ENCODE assay signal across 17 cellular contexts in the genomic region with DNA sequence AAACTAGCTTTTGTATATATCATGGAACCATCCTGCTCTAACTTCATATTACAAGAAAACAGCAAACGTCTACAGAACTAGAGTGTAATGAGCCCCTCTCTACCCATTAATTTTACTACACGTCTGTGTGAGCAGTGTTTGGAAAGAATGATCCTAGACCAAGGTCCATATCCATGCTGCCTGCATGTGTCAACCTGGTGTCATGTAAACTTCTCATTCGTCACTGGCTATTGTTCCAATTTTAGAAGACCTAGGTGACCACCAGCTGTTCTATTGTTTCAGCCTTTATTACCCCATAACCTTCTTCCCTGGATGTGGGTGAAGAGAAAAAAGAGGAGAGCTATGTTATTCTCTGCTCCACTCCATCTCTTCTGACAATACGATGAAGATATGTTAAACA.
DNase-seq lines count a peak whose midpoint lies in the region; ATAC-seq, FAIRE-seq and TF ChIP-seq lines count a peak whose summit lies in the region.
"Had no signal": no experiment of that assay in that cellular context is flagged by ENCODE, and none has a peak within 500 bp of the region (broad histone marks: within the 10 kb centered on the region; RNA-seq: fewer than 3 reads in every experiment).

No MANE protein-coding gene starts in this region.

- H3K36me3 Mint-ChIP-seq in activated naive CD8-positive, alpha-beta T cell treated with anti-CD3 and anti-CD28 coated beads, Interleukin-2, amount 10 ng/mL, durations not matched to agents 7 days and 5 days, result peaks cover 29% of the 10 kb centered on the region
- H3K36me3 Mint-ChIP-seq in activated naive CD8-positive, alpha-beta T cell treated with anti-CD3 and anti-CD28 coated beads, Interleukin-2, amount 50 U/mL, for 24 hours (ENCODE audit: low read depth), result peaks cover 40% of the 10 kb centered on the region
- no peaks in the 10 kb centered on the region; the same call in 2 of the 3 replicates for H3K36me3 Mint-ChIP-seq in GM23338 (ENCODE audit: low read depth)

- peak overlapping the region; percentile 58 for H3K27ac Mint-ChIP-seq in activated naive CD8-positive, alpha-beta T cell treated with anti-CD3 and anti-CD28 coated beads, Interleukin-2, amount 10 ng/mL, durations not matched to agents 7 days and 5 days
- no peak overlapping the region for H3K27ac Mint-ChIP-seq in activated naive CD8-positive, alpha-beta T cell treated with anti-CD3 and anti-CD28 coated beads, Interleukin-2, amount 50 U/mL, for 24 hours
- H3K27ac Mint-ChIP-seq in GM23338, result no peak overlapping the region

- no peak overlapping the region for H3K4me2 ChIP-seq in GM23338
- H3K4me2 ChIP-seq: BLaER1 treated with 17β-estradiol and CSF1 and Interleukin-3, amounts not matched to agents 10 nM and 100 nM had no signal

- no peaks in the 10 kb centered on the region for H3F3A ChIP-seq in GM23338 (replicated peaks; ENCODE audit: low read depth)

- POLR2A ChIA-PET in activated naive CD8-positive, alpha-beta T cell treated with anti-CD3 and anti-CD28 coated beads, Interleukin-2, amount 10 ng/mL, durations not matched to agents 7 days and 5 days (lab: Charles Lee), result interaction anchor here (0.9 to 7.4 kb wide), 5 partner anchors 7 to 77 kb away, joined by 3 to 99 read pairs (median 8); a partner anchor contains a TSS

- no peak overlapping the region for H3K4me3 Mint-ChIP-seq in activated naive CD8-positive, alpha-beta T cell treated with anti-CD3 and anti-CD28 coated beads, Interleukin-2, amount 10 ng/mL, durations not matched to agents 7 days and 5 days
- no peak overlapping the region for H3K4me3 Mint-ChIP-seq in activated naive CD8-positive, alpha-beta T cell treated with anti-CD3 and anti-CD28 coated beads, Interleukin-2, amount 50 U/mL, for 24 hours
- H3K4me3 Mint-ChIP-seq in GM23338, result no peak overlapping the region

- no peak overlapping the region for H3K4me3 ChIP-seq in subcutaneous abdominal adipose tissue (ENCODE audit: low read depth in 1 of 5, low read length in 5 of 5)
- no peak overlapping the region for H3K4me3 ChIP-seq in GM23338
- H3K4me3 ChIP-seq: BLaER1 treated with 17β-estradiol and CSF1 and Interleukin-3, amounts not matched to agents 10 nM and 100 nM; MG63; SJSA1 had no signal

- no peak overlapping the region for H3K9ac ChIP-seq in subcutaneous abdominal adipose tissue (ENCODE audit: low read length in 5 of 5)
- H3K9ac ChIP-seq: BLaER1 treated with 17β-estradiol and CSF1 and Interleukin-3, amounts not matched to agents 10 nM and 100 nM had no signal

- H3K27me3 ChIP-seq in subcutaneous abdominal adipose tissue (ENCODE audit: control insufficient read depth in 5 of 5, insufficient read depth in 4 of 5, low read length in 5 of 5) (no peaks in the 10 kb centered on the region), GM23338 (ENCODE audit: insufficient read depth) (no peaks in the 10 kb centered on the region)
- H3K27me3 ChIP-seq: BLaER1 treated with 17β-estradiol and CSF1 and Interleukin-3, amounts not matched to agents 10 nM and 100 nM; MG63; SJSA1 had no signal

- no peaks in the 10 kb centered on the region for H3K27me3 Mint-ChIP-seq in activated naive CD8-positive, alpha-beta T cell treated with anti-CD3 and anti-CD28 coated beads, Interleukin-2, amount 10 ng/mL, durations not matched to agents 7 days and 5 days
- no peaks in the 10 kb centered on the region for H3K27me3 Mint-ChIP-seq in activated naive CD8-positive, alpha-beta T cell treated with anti-CD3 and anti-CD28 coated beads, Interleukin-2, amount 50 U/mL, for 24 hours
- H3K27me3 Mint-ChIP-seq in GM23338 (ENCODE audit: insufficient read depth, low read depth, poor library complexity), result peaks cover 3% of the 10 kb centered on the region

- H3K36me3 ChIP-seq in subcutaneous abdominal adipose tissue (ENCODE audit: control insufficient read depth in 5 of 5, insufficient read depth in 5 of 5, low read length in 5 of 5) (no peaks in the 10 kb centered on the region), GM23338 (ENCODE audit: insufficient read depth) (no peaks in the 10 kb centered on the region)
- H3K36me3 ChIP-seq: MG63, SJSA1 had no signal

- peaks cover 55% of the 10 kb centered on the region for H3K4me1 Mint-ChIP-seq in activated naive CD8-positive, alpha-beta T cell treated with anti-CD3 and anti-CD28 coated beads, Interleukin-2, amount 10 ng/mL, durations not matched to agents 7 days and 5 days
- H3K4me1 Mint-ChIP-seq in activated naive CD8-positive, alpha-beta T cell treated with anti-CD3 and anti-CD28 coated beads, Interleukin-2, amount 50 U/mL, for 24 hours, result peaks cover 46% of the 10 kb centered on the region
- peaks cover 14% of the 10 kb centered on the region; the same call in 2 of the 3 replicates for H3K4me1 Mint-ChIP-seq in GM23338

- H3K79me2 ChIP-seq in GM23338 (replicated peaks; ENCODE audit: insufficient read depth), result no peaks in the 10 kb centered on the region

- no peaks in the 10 kb centered on the region for H3K9me3 Mint-ChIP-seq in activated naive CD8-positive, alpha-beta T cell treated with anti-CD3 and anti-CD28 coated beads, Interleukin-2, amount 10 ng/mL, durations not matched to agents 7 days and 5 days
- no peaks in the 10 kb centered on the region for H3K9me3 Mint-ChIP-seq in activated naive CD8-positive, alpha-beta T cell treated with anti-CD3 and anti-CD28 coated beads, Interleukin-2, amount 50 U/mL, for 24 hours
- no peaks in the 10 kb centered on the region for H3K9me3 Mint-ChIP-seq in GM23338

- no peak for TF ChIP-seq CTCF in GM23338 (conservative IDR thresholded peaks at IDR 0.05; ENCODE audit: low read depth in 2 of 2)

- no peak for TF ChIP-seq POLR2A in GM18505 (IDR thresholded peaks at IDR 0.05; ENCODE audit: borderline replicate concordance, extremely low read depth, insufficient read depth, insufficient read length)

- no peak overlapping the region for H2AFZ ChIP-seq in GM23338

- DNase-seq in activated naive CD8-positive, alpha-beta T cell treated with anti-CD3 and anti-CD28 coated beads, Interleukin-2, amount 10 ng/mL, durations not matched to agents 7 days and 5 days, result no peak
- no peak for DNase-seq in activated naive CD8-positive, alpha-beta T cell treated with anti-CD3 and anti-CD28 coated beads, Interleukin-2, amount 50 U/mL, for 24 hours
- no peak for DNase-seq in left lobe of liver (ENCODE audit: low spot score)
- no peak for DNase-seq in GM23338 (ENCODE audit: low spot score)
- DNase-seq: DMS 273 treated with DMSO at 0.1 percent for 48 hours, GDM1, MG63, NCI-H1105, NCI-H187, PC-3 had no signal

- FAIRE-seq in TTC549 (lab: Jason Lieb, UNC), result peak; percentile 32
- FAIRE-seq: GM12891 had no signal

- no peak for ATAC-seq in activated naive CD8-positive, alpha-beta T cell treated with anti-CD3 and anti-CD28 coated beads, Interleukin-2, amount 10 ng/mL, durations not matched to agents 7 days and 5 days (ENCODE audit: low read depth)
- ATAC-seq in activated naive CD8-positive, alpha-beta T cell treated with anti-CD3 and anti-CD28 coated beads, Interleukin-2, amount 50 U/mL, for 24 hours, result no peak
- ATAC-seq in left lobe of liver, result peak; percentile 80
- no peak for ATAC-seq in GM18505 (IDR thresholded peaks at IDR 0.05; ENCODE audit: unreplicated experiment)
- no peak for ATAC-seq in GM18502 (IDR thresholded peaks at IDR 0.05; ENCODE audit: poor library complexity, unreplicated experiment)
- ATAC-seq in GM23338, result no peak
- ATAC-seq: PC-3 had no signal

- no peaks in the 10 kb centered on the region for H3K9me3 ChIP-seq in subcutaneous abdominal adipose tissue (ENCODE audit: control insufficient read depth in 5 of 5, low read length in 5 of 5)
- H3K9me3 ChIP-seq: BLaER1 treated with 17β-estradiol and CSF1 and Interleukin-3, amounts not matched to agents 10 nM and 100 nM; MG63; SJSA1 had no signal

- H3K4me1 ChIP-seq in subcutaneous abdominal adipose tissue (ENCODE audit: control insufficient read depth in 5 of 5, insufficient read depth in 5 of 5, low read length in 5 of 5) (peaks cover 1 to 16% (median 12%) of the 10 kb centered on the region in 5 donors), GM23338 (ENCODE audit: insufficient read depth) (peaks cover 10% of the 10 kb centered on the region)
- H3K4me1 ChIP-seq: SJSA1 had no signal

- no peaks in the 10 kb centered on the region for H3K9me2 ChIP-seq in GM23338 (ENCODE audit: insufficient read depth)

- peak overlapping the region; percentile 5 for H3K27ac ChIP-seq in subcutaneous abdominal adipose tissue (ENCODE audit: low read depth, low read length)
- H3K27ac ChIP-seq in GM23338 (ENCODE audit: low read depth), result no peak overlapping the region
- H3K27ac ChIP-seq: BLaER1 treated with 17β-estradiol and CSF1 and Interleukin-3, amounts not matched to agents 10 nM and 100 nM; SJSA1 had no signal

- H4K20me1 ChIP-seq in GM23338 (replicated peaks; ENCODE audit: insufficient read depth), result no peaks in the 10 kb centered on the region

TF ChIP-seq in GM23338, 12 proteins besides CTCF, POLR2A, EP300 and RAD21 (continues in another document):
- TF ChIP-seq, protein P1, sequence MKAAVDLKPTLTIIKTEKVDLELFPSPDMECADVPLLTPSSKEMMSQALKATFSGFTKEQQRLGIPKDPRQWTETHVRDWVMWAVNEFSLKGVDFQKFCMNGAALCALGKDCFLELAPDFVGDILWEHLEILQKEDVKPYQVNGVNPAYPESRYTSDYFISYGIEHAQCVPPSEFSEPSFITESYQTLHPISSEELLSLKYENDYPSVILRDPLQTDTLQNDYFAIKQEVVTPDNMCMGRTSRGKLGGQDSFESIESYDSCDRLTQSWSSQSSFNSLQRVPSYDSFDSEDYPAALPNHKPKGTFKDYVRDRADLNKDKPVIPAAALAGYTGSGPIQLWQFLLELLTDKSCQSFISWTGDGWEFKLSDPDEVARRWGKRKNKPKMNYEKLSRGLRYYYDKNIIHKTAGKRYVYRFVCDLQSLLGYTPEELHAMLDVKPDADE (IDR thresholded peaks at IDR 0.05), result no peak
- no peak for TF ChIP-seq POLR2AphosphoS5 (IDR thresholded peaks at IDR 0.05; ENCODE audit: low read depth)
- no peak for TF ChIP-seq EZH2phosphoT487 (IDR thresholded peaks at IDR 0.05; ENCODE audit: unreplicated experiment)
